1 cellular context compared by ENCODE assay signal in genomic region chr2:56348382-56348781, GRCh38.
TF ChIP-seq lines count a peak whose summit lies in the region.

No MANE protein-coding gene starts in this region.

TF ChIP-seq in GM23338, 12 proteins besides CTCF, POLR2A, EP300 and RAD21 (continued from another document):
- TF ChIP-seq ZNF462 (CRISPR knock-in tag; IDR thresholded peaks at IDR 0.05) (no peak), ZNF114 (CRISPR knock-in tag; IDR thresholded peaks at IDR 0.05) (no peak), EZH2 (IDR thresholded peaks at IDR 0.05; ENCODE audit: low read depth, unreplicated experiment) (no peak)
TF ChIP-seq in GM23338: peak in this region for 0.
